ENCODE assay signal across 27 cellular contexts in the genomic region with DNA sequence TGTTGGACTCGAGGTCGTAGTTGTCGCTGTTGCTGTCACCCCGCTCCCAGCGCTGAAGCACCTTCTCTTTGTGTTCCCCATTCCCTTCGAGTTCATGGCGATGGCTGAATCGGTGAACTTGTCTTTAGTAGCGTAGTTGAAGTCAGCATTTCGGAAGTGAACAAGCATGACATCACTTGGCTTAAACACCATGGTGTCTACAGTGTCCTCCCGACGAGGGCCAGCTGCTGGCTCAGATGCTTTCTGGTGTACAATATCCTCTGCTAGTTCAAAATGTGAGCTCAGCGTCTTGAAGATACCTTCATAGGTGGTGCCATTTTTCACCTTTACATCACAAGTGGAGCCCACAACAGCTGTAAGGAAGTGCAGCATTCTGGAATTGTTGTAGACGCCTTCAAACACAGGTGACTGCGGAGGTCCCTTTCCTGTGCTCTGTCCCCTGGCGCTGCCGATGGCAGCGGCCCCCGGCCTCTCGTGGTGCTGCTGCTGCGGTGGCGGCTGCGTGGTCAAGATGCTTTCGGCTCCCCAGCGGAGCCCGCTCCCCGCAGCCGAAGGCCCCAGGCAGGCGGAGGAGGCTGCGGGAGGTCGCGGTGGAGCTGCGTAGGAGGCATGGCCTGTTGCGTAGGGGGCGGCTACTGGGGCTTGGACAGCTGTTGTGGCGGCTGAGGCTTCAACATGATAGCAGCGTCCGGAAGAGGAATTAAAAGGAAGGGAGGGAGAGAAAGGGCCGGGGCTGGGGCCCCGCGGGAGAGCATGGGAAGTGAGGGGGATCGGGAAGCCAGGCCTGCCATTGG. TPM values are rescaled to one million over a fixed set of nuclear protein-coding genes. Genes with fewer than 3 reads are reported as not detected.
A peak's percentile ranks its signal among the peaks of the same experiment; 100 is the strongest.
DNase-seq lines count a peak whose midpoint lies in the region; ATAC-seq and FAIRE-seq lines count a peak whose summit lies in the region.
"Had no signal": no experiment of that assay in that cellular context is flagged by ENCODE, and none has a peak within 500 bp of the region (broad histone marks: within the 10 kb centered on the region; RNA-seq: fewer than 3 reads in every experiment).

No MANE protein-coding gene starts in this region.

- POLR2A ChIA-PET in naive thymus-derived CD4-positive, alpha-beta T cell (lab: Charles Lee) = no interaction called here

- H3K27me3 ChIP-seq in BLaER1 = no peaks in the 10 kb centered on the region
- no peaks in the 10 kb centered on the region for H3K27me3 ChIP-seq in SJCRH30
- H3K27me3 ChIP-seq in naive thymus-derived CD4-positive, alpha-beta T cell (ENCODE audit: control insufficient read depth in 2 of 2, insufficient read depth in 2 of 2, low read length in 2 of 2) = no peaks in the 10 kb centered on the region
- no peaks in the 10 kb centered on the region for H3K27me3 ChIP-seq in effector memory CD4-positive, alpha-beta T cell (replicated peaks; ENCODE audit: control insufficient read depth, insufficient read depth, low read length, poor library complexity, severe bottlenecking)
- H3K27me3 ChIP-seq in MG63 = no peaks in the 10 kb centered on the region
- H3K27me3 ChIP-seq: hepatocyte had no signal

- peaks cover 0 to 3% (median 0%) of the 10 kb centered on the region in 5 donors for H3K36me3 Mint-ChIP-seq in naive thymus-derived CD4-positive, alpha-beta T cell
- H3K36me3 Mint-ChIP-seq: CD4-positive, alpha-beta memory T cell; naive thymus-derived CD8-positive, alpha-beta T cell had no signal

- no peak for FAIRE-seq in HTR-8/SVneo (lab: Jason Lieb, UNC)
- FAIRE-seq: islet of Langerhans had no signal

- H3K9me3 ChIP-seq in BLaER1 (no peaks in the 10 kb centered on the region; the same call in 1 of the 2 replicates), SJCRH30 (replicated peaks) (no peaks in the 10 kb centered on the region; the same call in 1 of the 2 replicates), MG63 (no peaks in the 10 kb centered on the region)
- H3K9me3 ChIP-seq in naive thymus-derived CD4-positive, alpha-beta T cell (ENCODE audit: control insufficient read depth in 2 of 3, low read length in 3 of 3) = no peaks in the 10 kb centered on the region
- H3K9me3 ChIP-seq in effector memory CD4-positive, alpha-beta T cell (ENCODE audit: control insufficient read depth, low read length) = no peaks in the 10 kb centered on the region

- ATAC-seq in naive thymus-derived CD4-positive, alpha-beta T cell = peak; percentile 18
- ATAC-seq: naive thymus-derived CD8-positive, alpha-beta T cell had no signal

- no peaks in the 10 kb centered on the region for H4K20me1 ChIP-seq in BLaER1

- H3K4me3 ChIP-seq in BLaER1 (0 out of 2 replicates have a peak overlapping the region, but pooled peaks have one; percentile 33), SJCRH30 (peak overlapping the region; percentile 49), MG63 (no peak overlapping the region)
- H3K4me3 ChIP-seq in naive thymus-derived CD4-positive, alpha-beta T cell (ENCODE audit: low read length) = no peak overlapping the region
- H3K4me3 ChIP-seq in effector memory CD4-positive, alpha-beta T cell (ENCODE audit: insufficient read depth, low read depth, low read length, poor library complexity, severe bottlenecking) = no peak overlapping the region
- H3K4me3 ChIP-seq: hepatocyte had no signal

- peaks cover 0 to 3% (median 0%) of the 10 kb centered on the region in 7 donors for H3K4me1 Mint-ChIP-seq in naive thymus-derived CD4-positive, alpha-beta T cell
- H3K4me1 Mint-ChIP-seq: activated CD4-positive, alpha-beta memory T cell treated with anti-CD3 and anti-CD28 coated beads, Interleukin-2, amount 10 ng/mL, durations not matched to agents 7 days and 5 days; CD4-positive, alpha-beta memory T cell had no signal

- CTCF ChIA-PET in naive thymus-derived CD4-positive, alpha-beta T cell (lab: Charles Lee) = no interaction called here

- peaks cover 0 to 9% (median 0%) of the 10 kb centered on the region in 5 donors for H3K27me3 Mint-ChIP-seq in naive thymus-derived CD4-positive, alpha-beta T cell
- H3K27me3 Mint-ChIP-seq: activated CD4-positive, alpha-beta memory T cell treated with anti-CD3 and anti-CD28 coated beads, Interleukin-2, amount 10 ng/mL, durations not matched to agents 7 days and 5 days had no signal

- intact Hi-C loops in naive thymus-derived CD4-positive, alpha-beta T cell (cut with micrococcal nuclease) = no loop called here

- H3K4me2 ChIP-seq in BLaER1 = peak overlapping the region; percentile 61
- H3K4me2 ChIP-seq: hepatocyte had no signal

- H3K27ac ChIP-seq in BLaER1 = no peak overlapping the region
- no peak overlapping the region; the same call in 1 of the 2 replicates for H3K27ac ChIP-seq in SJCRH30
- H3K27ac ChIP-seq in naive thymus-derived CD4-positive, alpha-beta T cell (ENCODE audit: low read depth, low read length) = no peak overlapping the region
- no peak overlapping the region for H3K27ac ChIP-seq in effector memory CD4-positive, alpha-beta T cell (ENCODE audit: insufficient read depth, low read length, poor library complexity, severe bottlenecking)
- H3K27ac ChIP-seq: hepatocyte, parathyroid adenoma had no signal

- H3K9me3 Mint-ChIP-seq in naive thymus-derived CD4-positive, alpha-beta T cell = peaks cover 0 to 3% (median 0%) of the 10 kb centered on the region in 11 donors
- H3K9me3 Mint-ChIP-seq: activated CD4-positive, alpha-beta memory T cell treated with anti-CD3 and anti-CD28 coated beads, Interleukin-2, amount 10 ng/mL, durations not matched to agents 7 days and 5 days; activated naive CD4-positive, alpha-beta T cell treated with anti-CD3 and anti-CD28 coated beads for 36 hours; naive thymus-derived CD8-positive, alpha-beta T cell had no signal

- no peaks in the 10 kb centered on the region for H3K36me3 ChIP-seq in BLaER1
- no peaks in the 10 kb centered on the region for H3K36me3 ChIP-seq in SJCRH30
- no peaks in the 10 kb centered on the region for H3K36me3 ChIP-seq in naive thymus-derived CD4-positive, alpha-beta T cell (ENCODE audit: control insufficient read depth in 2 of 3, insufficient read depth in 3 of 3, low read length in 3 of 3)
- no peaks in the 10 kb centered on the region for H3K36me3 ChIP-seq in effector memory CD4-positive, alpha-beta T cell (ENCODE audit: control insufficient read depth, insufficient read depth, low read length)
- no peaks in the 10 kb centered on the region for H3K36me3 ChIP-seq in MG63

- H3K9ac ChIP-seq in BLaER1 = no peak overlapping the region
- H3K9ac ChIP-seq: parathyroid adenoma had no signal

- H3K4me1 ChIP-seq in BLaER1 (peaks cover 6% of the 10 kb centered on the region), SJCRH30 (peaks cover 4% of the 10 kb centered on the region; the same call in 1 of the 2 replicates)
- no peaks in the 10 kb centered on the region for H3K4me1 ChIP-seq in naive thymus-derived CD4-positive, alpha-beta T cell (ENCODE audit: control insufficient read depth in 2 of 2, insufficient read depth in 2 of 2, low read length in 2 of 2)
- H3K4me1 ChIP-seq in effector memory CD4-positive, alpha-beta T cell (ENCODE audit: control insufficient read depth, insufficient read depth, low read length, poor library complexity, severe bottlenecking) = no peaks in the 10 kb centered on the region

- DNase-seq in SJCRH30 (peak; percentile 50 to 61), fibroblast of gingiva (ENCODE audit: low read depth) (peak; percentile 6), NCI-H1105 (lab: John Stamatoyannopoulos, UW) (no peak), MG63 (no peak), HTR-8/SVneo (ENCODE audit: insufficient read length, low spot score) (no peak)
- no peak for DNase-seq in naive thymus-derived CD4-positive, alpha-beta T cell
- no peak for DNase-seq in effector memory CD4-positive, alpha-beta T cell
- DNase-seq: ACHN; activated CD4-positive, alpha-beta memory T cell treated with anti-CD3 and anti-CD28 coated beads, Interleukin-2, amount 10 ng/mL, durations not matched to agents 7 days and 5 days; activated CD4-positive, CD25-positive, alpha-beta regulatory T cell; activated naive CD4-positive, alpha-beta T cell treated with anti-CD3 and anti-CD28 coated beads for 36 hours; activated T-cell treated with anti-CD3 and anti-CD28 coated beads, Interleukin-2, amount 50 U/mL, for 1 hour; anterior cingulate cortex; CD4-positive, alpha-beta memory T cell; mammary epithelial cell; MV-4-11; naive thymus-derived CD8-positive, alpha-beta T cell; NCI-H2029 treated with DMSO at 0.1 percent for 48 hours; NCI-H510A had no signal

- peak overlapping the region in 1 of 10 donors; percentile 29 for H3K4me3 Mint-ChIP-seq in naive thymus-derived CD4-positive, alpha-beta T cell
- H3K4me3 Mint-ChIP-seq: activated CD4-positive, alpha-beta memory T cell treated with anti-CD3 and anti-CD28 coated beads, Interleukin-2, amount 10 ng/mL, durations not matched to agents 7 days and 5 days; activated naive CD4-positive, alpha-beta T cell treated with anti-CD3 and anti-CD28 coated beads for 36 hours; CD4-positive, alpha-beta memory T cell had no signal

- H3K27ac Mint-ChIP-seq in naive thymus-derived CD4-positive, alpha-beta T cell = no peak overlapping the region
- H3K27ac Mint-ChIP-seq: activated CD4-positive, alpha-beta memory T cell treated with anti-CD3 and anti-CD28 coated beads, Interleukin-2, amount 10 ng/mL, durations not matched to agents 7 days and 5 days; activated naive CD4-positive, alpha-beta T cell treated with anti-CD3 and anti-CD28 coated beads for 36 hours had no signal

RNA-seq across cellular contexts. Expression of a gene that starts 59.3 kb away (rescaled TPM):
- 34.1 and 36.6 TPM in 2 replicates for total RNA-seq in SJCRH30 (2014; rRNA removed; shearing (Covaris generic))
- 10 to 100 TPM in 2 of 5 experiments, 1 to 10 TPM in 3; 6.3 to 16.4 (median 8.7) TPM for total RNA-seq in naive thymus-derived CD4-positive, alpha-beta T cell
- polyA plus RNA-seq in naive thymus-derived CD4-positive, alpha-beta T cell = 10 to 100 TPM; 15.4 to 15.6 TPM
- 18.5 and 21.0 TPM in 2 replicates for total RNA-seq in MG63 (2014; rRNA removed; shearing (Covaris generic); ENCODE audit: low replicate concordance)

RNA-seq across cellular contexts. Expression of a gene that starts 59.7 kb away (rescaled TPM):
- total RNA-seq in SJCRH30 (2014; rRNA removed; shearing (Covaris generic)) = not detected in 2 replicates
- not detected for total RNA-seq in naive thymus-derived CD4-positive, alpha-beta T cell
- polyA plus RNA-seq in naive thymus-derived CD4-positive, alpha-beta T cell = not detected
- total RNA-seq in MG63 (2014; rRNA removed; shearing (Covaris generic); ENCODE audit: low replicate concordance) = not detected in 2 replicates
- total RNA-seq: activated CD4-positive, alpha-beta memory T cell treated with anti-CD3 and anti-CD28 coated beads, Interleukin-2, amount 10 ng/mL, durations not matched to agents 7 days and 5 days; activated naive CD4-positive, alpha-beta T cell treated with anti-CD3 and anti-CD28 coated beads for 36 hours; CD4-positive, alpha-beta memory T cell; chondrocyte; hepatocyte; mammary epithelial cell; naive thymus-derived CD8-positive, alpha-beta T cell; skeletal muscle tissue; T-helper 1 cell treated with Interleukin-12 subunit alpha and Interleukin-12 subunit beta and Interleukin-4 antibody, amounts not matched to agents 30 ng/mL and 1 ng/mL, for 36 hours; urinary bladder had no signal
- polyA plus RNA-seq: CD4-positive, alpha-beta memory T cell; hepatocyte; mammary epithelial cell; naive thymus-derived CD8-positive, alpha-beta T cell; urinary bladder had no signal

RNA-seq across cellular contexts. Expression of a gene that starts 59.7 kb away (rescaled TPM):
- total RNA-seq in SJCRH30 (2014; rRNA removed; shearing (Covaris generic)) = 148 and 156 TPM in 2 replicates
- 10 to 100 TPM; 24.6 to 52.1 (median 28.0) TPM for total RNA-seq in naive thymus-derived CD4-positive, alpha-beta T cell
- 10 to 100 TPM; 73.2 to 79.3 TPM for polyA plus RNA-seq in naive thymus-derived CD4-positive, alpha-beta T cell
- 120 and 182 TPM in 2 replicates for total RNA-seq in MG63 (2014; rRNA removed; shearing (Covaris generic); ENCODE audit: low replicate concordance)

Comparison
In these comparisons a context has a peak if more than half of its experiments do, and no peak if none do; other contexts are left out.
1. H3K4me3 ChIP-seq: peak in BLaER1 (single experiment) and SJCRH30 (single experiment); none in naive thymus-derived CD4-positive, alpha-beta T cell (single experiment), effector memory CD4-positive, alpha-beta T cell (single experiment) and MG63 (single experiment).
2. DNase-seq: peak in SJCRH30 (2 of 2) and fibroblast of gingiva (single experiment); none in naive thymus-derived CD4-positive, alpha-beta T cell (0 of 9), NCI-H1105 (single experiment), effector memory CD4-positive, alpha-beta T cell (0 of 3), MG63 (single experiment) and HTR-8/SVneo (single experiment).